Comparison of ENCODE assay signal across 19 cellular contexts in genomic region chr15:92009162-92009561, GRCh38.
DNase-seq lines count a peak whose midpoint lies in the region; ATAC-seq and TF ChIP-seq lines count a peak whose summit lies in the region.
"Had no signal": no experiment of that assay in that cellular context is flagged by ENCODE, and none has a peak within 500 bp of the region (broad histone marks: within the 10 kb centered on the region; RNA-seq: fewer than 3 reads in every experiment).

No MANE protein-coding gene starts in this region.

- no peak for TF ChIP-seq RAD21 in SK-N-SH (IDR thresholded peaks at IDR 0.05; ENCODE audit: low read length)

- H3K9me3 Mint-ChIP-seq in activated T-cell treated with anti-CD3 and anti-CD28 coated beads, Interleukin-2, amount 50 U/mL, for 72 hours: no peaks in the 10 kb centered on the region
- H3K9me3 Mint-ChIP-seq in natural killer cell: no peaks in the 10 kb centered on the region
- no peaks in the 10 kb centered on the region for H3K9me3 Mint-ChIP-seq in stimulated activated naive CD8-positive, alpha-beta T cell treated with anti-CD3 and anti-CD28 coated beads, Interleukin-15, amount 100 ng/mL, for 72 hours
- H3K9me3 Mint-ChIP-seq: activated naive CD8-positive, alpha-beta T cell treated with anti-CD3 and anti-CD28 coated beads, Interleukin-2, amount 10 ng/mL, durations not matched to agents 7 days and 5 days; H9; naive thymus-derived CD8-positive, alpha-beta T cell had no signal

- peaks cover 58% of the 10 kb centered on the region for H3K4me1 Mint-ChIP-seq in activated T-cell treated with anti-CD3 and anti-CD28 coated beads, Interleukin-2, amount 50 U/mL, for 72 hours (ENCODE audit: low read depth)
- peaks cover 80 to 87% of the 10 kb centered on the region in 2 donors for H3K4me1 Mint-ChIP-seq in natural killer cell
- H3K4me1 Mint-ChIP-seq in stimulated activated naive CD8-positive, alpha-beta T cell treated with anti-CD3 and anti-CD28 coated beads, Interleukin-15, amount 100 ng/mL, for 72 hours: peaks cover 54% of the 10 kb centered on the region

- ATAC-seq in activated T-cell treated with anti-CD3 and anti-CD28 coated beads, Interleukin-2, amount 50 U/mL, for 72 hours (replicated peaks in 1 of 2): peak; percentile 66 to 73
- no peak for ATAC-seq in natural killer cell
- peak; percentile 53 for ATAC-seq in stimulated activated naive CD8-positive, alpha-beta T cell treated with anti-CD3 and anti-CD28 coated beads, Interleukin-15, amount 100 ng/mL, for 72 hours
- ATAC-seq: naive thymus-derived CD8-positive, alpha-beta T cell had no signal

- intact Hi-C loops in natural killer cell (cut with micrococcal nuclease): no loop called here

- no peak for TF ChIP-seq EP300 in SK-N-SH (IDR thresholded peaks at IDR 0.05; ENCODE audit: borderline replicate concordance in 1 of 2, low read depth in 1 of 2, low read length in 1 of 2)

- TF ChIP-seq CTCF in natural killer cell (IDR thresholded peaks at IDR 0.05): no peak
- TF ChIP-seq CTCF in SK-N-SH (IDR thresholded peaks at IDR 0.05): no peak

- H3K4me3 Mint-ChIP-seq in activated T-cell treated with anti-CD3 and anti-CD28 coated beads, Interleukin-2, amount 50 U/mL, for 72 hours: peak overlapping the region; percentile 2 to 64
- no peak overlapping the region for H3K4me3 Mint-ChIP-seq in natural killer cell
- peak overlapping the region in 1 of 2 donors; percentile 11 for H3K4me3 Mint-ChIP-seq in stimulated activated naive CD8-positive, alpha-beta T cell treated with anti-CD3 and anti-CD28 coated beads, Interleukin-15, amount 100 ng/mL, for 72 hours
- H3K4me3 Mint-ChIP-seq: activated naive CD8-positive, alpha-beta T cell treated with anti-CD3 and anti-CD28 coated beads, Interleukin-2, amount 10 ng/mL, durations not matched to agents 7 days and 5 days; H9; memory B cell had no signal

- no peak overlapping the region for H3K9ac ChIP-seq in SK-N-SH

- H3K4me1 ChIP-seq in SK-N-SH (ENCODE audit: control insufficient read depth in 1 of 2, insufficient read depth in 2 of 2, low read depth in 1 of 2, low read length in 1 of 2): peaks cover 5 to 27% of the 10 kb centered on the region in 2 experiments; a peak in 3 of 4 replicates

- no peaks in the 10 kb centered on the region for H3K36me3 ChIP-seq in SK-N-SH (replicated peaks in 1 of 2; ENCODE audit: control insufficient read depth in 1 of 2, insufficient read depth in 2 of 2, low read length in 1 of 2)

- H3K4me2 ChIP-seq in SK-N-SH: no peak overlapping the region
- H3K4me2 ChIP-seq: PC-9, smooth muscle cell had no signal

- 89% methylated on average over 3 of the region's 6 CpGs for WGBS in SK-N-SH (ENCODE audit: low lambda C conversion rate)

- H3K27me3 ChIP-seq in SK-N-SH (ENCODE audit: insufficient read depth): no peaks in the 10 kb centered on the region

- no peak overlapping the region for H3K4me3 ChIP-seq in SK-N-SH (ENCODE audit: low read depth in 2 of 2, low read length in 1 of 2)
- H3K4me3 ChIP-seq: PC-9, SK-N-MC, smooth muscle cell had no signal

- peaks cover 3% of the 10 kb centered on the region; the same call in 1 of the 2 replicates for H3K79me2 ChIP-seq in SK-N-SH (ENCODE audit: insufficient read depth)

- H3K9me2 ChIP-seq in SK-N-SH: no peaks in the 10 kb centered on the region

- no peaks in the 10 kb centered on the region for H3K9me3 ChIP-seq in SK-N-SH

- H3K27ac ChIP-seq in SK-N-SH (ENCODE audit: low read depth in 2 of 2, low read length in 1 of 2): no peak overlapping the region
- H3K27ac ChIP-seq: PC-9, SK-N-MC had no signal

- H2AFZ ChIP-seq in SK-N-SH (ENCODE audit: low read depth): no peak overlapping the region
- H2AFZ ChIP-seq: PC-9 had no signal

- H4K20me1 ChIP-seq in SK-N-SH (ENCODE audit: insufficient read depth): no peaks in the 10 kb centered on the region

- no peaks in the 10 kb centered on the region for H3K36me3 Mint-ChIP-seq in activated T-cell treated with anti-CD3 and anti-CD28 coated beads, Interleukin-2, amount 50 U/mL, for 72 hours (ENCODE audit: insufficient read depth in 2 of 2)
- H3K36me3 Mint-ChIP-seq in natural killer cell: no peaks in the 10 kb centered on the region
- H3K36me3 Mint-ChIP-seq: activated naive CD8-positive, alpha-beta T cell treated with anti-CD3 and anti-CD28 coated beads, Interleukin-2, amount 10 ng/mL, durations not matched to agents 7 days and 5 days; memory B cell had no signal

- peak; percentile 67 for DNase-seq in activated effector memory CD4-positive, alpha-beta T cell treated with anti-CD3 and anti-CD28 coated beads, Interleukin-2, amount 50 U/mL, for 16 hours
- DNase-seq in activated effector memory CD4-positive, alpha-beta T cell treated with Interleukin-2 at 50 U/mL for 16 hours: no peak
- peak; percentile 35 to 37 for DNase-seq in activated T-cell treated with anti-CD3 and anti-CD28 coated beads, Interleukin-2, amount 50 U/mL, for 72 hours
- DNase-seq in natural killer cell (no peak), SW 1271 (lab: John Stamatoyannopoulos, UW) (no peak), anterior cingulate cortex (lab: John Stamatoyannopoulos, UW) (no peak), SK-N-SH (no peak)
- DNase-seq in stimulated activated naive CD8-positive, alpha-beta T cell treated with anti-CD3 and anti-CD28 coated beads, Interleukin-15, amount 100 ng/mL, for 72 hours: no peak
- DNase-seq: activated CD8-positive, alpha-beta memory T cell treated with anti-CD3 and anti-CD28 coated beads for 24 hours; activated naive CD8-positive, alpha-beta T cell treated with anti-CD3 and anti-CD28 coated beads, Interleukin-2, amount 10 ng/mL, durations not matched to agents 7 days and 5 days; effector memory CD4-positive, alpha-beta T cell; H9; KBM-7; naive thymus-derived CD8-positive, alpha-beta T cell; PC-9; posterior cingulate gyrus had no signal

- POLR2A ChIA-PET in SK-N-SH (lab: Yijun Ruan, JAX): no interaction called here

- CTCF ChIA-PET in SK-N-SH (lab: Yijun Ruan, JAX): no interaction called here

- no peaks in the 10 kb centered on the region for H3K27me3 Mint-ChIP-seq in activated T-cell treated with anti-CD3 and anti-CD28 coated beads, Interleukin-2, amount 50 U/mL, for 72 hours (ENCODE audit: low read depth)
- no peaks in the 10 kb centered on the region for H3K27me3 Mint-ChIP-seq in natural killer cell (ENCODE audit: low read depth in 2 of 2)
- H3K27me3 Mint-ChIP-seq in stimulated activated naive CD8-positive, alpha-beta T cell treated with anti-CD3 and anti-CD28 coated beads, Interleukin-15, amount 100 ng/mL, for 72 hours: no peaks in the 10 kb centered on the region
- H3K27me3 Mint-ChIP-seq: activated naive CD8-positive, alpha-beta T cell treated with anti-CD3 and anti-CD28 coated beads, Interleukin-2, amount 10 ng/mL, durations not matched to agents 7 days and 5 days; naive thymus-derived CD8-positive, alpha-beta T cell had no signal

- no peaks in the 10 kb centered on the region for H3F3A ChIP-seq in SK-N-SH (replicated peaks; ENCODE audit: insufficient read depth)

- H3K27ac Mint-ChIP-seq in activated T-cell treated with anti-CD3 and anti-CD28 coated beads, Interleukin-2, amount 50 U/mL, for 72 hours: peak overlapping the region; percentile 73
- H3K27ac Mint-ChIP-seq in natural killer cell: peak overlapping the region; percentile 77 to 78
- no peak overlapping the region for H3K27ac Mint-ChIP-seq in stimulated activated naive CD8-positive, alpha-beta T cell treated with anti-CD3 and anti-CD28 coated beads, Interleukin-15, amount 100 ng/mL, for 72 hours
- H3K27ac Mint-ChIP-seq: activated naive CD8-positive, alpha-beta T cell treated with anti-CD3 and anti-CD28 coated beads, Interleukin-2, amount 10 ng/mL, durations not matched to agents 7 days and 5 days; memory B cell had no signal

TF ChIP-seq in SK-N-SH, 30 proteins besides CTCF, POLR2A, EP300 and RAD21:
- no peak for TF ChIP-seq EZH2phosphoT487 (IDR thresholded peaks at IDR 0.05; ENCODE audit: borderline replicate concordance, low read depth)
- TF ChIP-seq GABPA (IDR thresholded peaks at IDR 0.05; ENCODE audit: low read depth): no peak
- no peak for TF ChIP-seq USF2 (IDR thresholded peaks at IDR 0.05; ENCODE audit: borderline replicate concordance, low read depth, low read length)
- TF ChIP-seq RCOR1 (IDR thresholded peaks at IDR 0.05; ENCODE audit: low read length): no peak
- TF ChIP-seq CHD2 (IDR thresholded peaks at IDR 0.05; ENCODE audit: low read length, partially characterized antibody): no peak

Comparison
In these comparisons a context has a peak if more than half of its experiments do, and no peak if none do; other contexts are left out.
1. DNase-seq: peak in activated effector memory CD4-positive, alpha-beta T cell treated with anti-CD3 and anti-CD28 coated beads, Interleukin-2, amount 50 U/mL, for 16 hours (single experiment) and activated T-cell treated with anti-CD3 and anti-CD28 coated beads, Interleukin-2, amount 50 U/mL, for 72 hours (2 of 2); none in activated effector memory CD4-positive, alpha-beta T cell treated with Interleukin-2 at 50 U/mL for 16 hours (single experiment), natural killer cell (single experiment), stimulated activated naive CD8-positive, alpha-beta T cell treated with anti-CD3 and anti-CD28 coated beads, Interleukin-15, amount 100 ng/mL, for 72 hours (0 of 2), SW 1271 (0 of 2), anterior cingulate cortex (0 of 58) and SK-N-SH (single experiment).
2. ATAC-seq: peak in activated T-cell treated with anti-CD3 and anti-CD28 coated beads, Interleukin-2, amount 50 U/mL, for 72 hours (2 of 2) and stimulated activated naive CD8-positive, alpha-beta T cell treated with anti-CD3 and anti-CD28 coated beads, Interleukin-15, amount 100 ng/mL, for 72 hours (single experiment); none in natural killer cell (0 of 3).
3. H3K27ac Mint-ChIP-seq: peak in activated T-cell treated with anti-CD3 and anti-CD28 coated beads, Interleukin-2, amount 50 U/mL, for 72 hours (single experiment) and natural killer cell (2 of 2); none in stimulated activated naive CD8-positive, alpha-beta T cell treated with anti-CD3 and anti-CD28 coated beads, Interleukin-15, amount 100 ng/mL, for 72 hours (0 of 2).